In the genomic region with DNA sequence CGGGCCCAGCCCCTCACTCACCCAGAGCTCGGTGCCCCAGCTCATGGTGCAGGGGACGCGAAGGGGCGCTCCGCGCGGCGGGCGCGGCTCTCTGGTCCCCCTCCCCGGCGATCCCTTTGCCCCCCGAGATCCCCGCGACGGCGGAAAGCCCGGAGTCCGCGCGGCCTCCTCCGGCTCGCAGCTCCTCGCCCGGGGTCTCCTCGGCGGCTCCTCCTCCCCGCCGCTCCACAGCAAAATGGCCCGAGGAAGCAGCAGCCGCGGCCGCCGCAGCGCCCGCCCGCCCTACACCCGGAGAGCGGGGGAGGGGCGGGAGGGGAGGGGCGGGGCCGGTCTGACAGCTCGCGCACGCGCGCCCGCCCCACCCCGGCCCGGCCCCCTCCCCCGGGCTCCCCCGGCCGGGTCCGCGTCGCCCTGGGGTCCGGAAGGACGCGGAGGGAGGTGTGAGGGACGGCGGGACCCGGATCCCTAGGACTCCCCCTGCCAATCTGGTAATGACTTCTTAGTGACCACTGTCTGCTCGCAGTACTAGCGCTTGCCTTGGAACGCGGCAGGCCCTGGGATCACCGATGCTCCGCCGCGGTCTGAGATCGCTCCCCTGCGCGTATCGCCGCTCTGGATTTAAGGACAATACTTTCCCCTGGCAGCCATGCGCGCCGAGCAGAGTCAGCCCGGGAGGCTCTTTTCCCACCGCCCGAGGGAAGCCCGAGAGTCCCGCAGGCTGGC, we compare ENCODE assay signal across 8 cellular contexts.
A peak's percentile ranks its signal among the peaks of the same experiment; 100 is the strongest.
DNase-seq lines count a peak whose midpoint lies in the region; ATAC-seq and TF ChIP-seq lines count a peak whose summit lies in the region.

Gene FNBP1 (minus strand): TSS at position 259 of the 723 bp plus-strand sequence. CDS start 214 bp downstream, at position 45.

- DNase-seq in GF-D8 (lab: John Stamatoyannopoulos, UW) (peak; percentile 48), NCI-H345 (lab: John Stamatoyannopoulos, UW) (peak; percentile 79), coronary artery (ENCODE audit: low spot score) (peak; percentile 87), left kidney (ENCODE audit: low read depth, low spot score) (peak; percentile 93)
- peak; percentile 81 for DNase-seq in activated CD4-positive, alpha-beta T cell treated with anti-CD3 and anti-CD28 coated beads, Interleukin-2, amount 50 U/mL, for 1 hour
- DNase-seq in stimulated activated CD4-positive, alpha-beta T cell treated with anti-CD3 and anti-CD28 coated beads, Interleukin-1b, Interleukin-23, amount 100 ng/mL, for 4 hours (ENCODE audit: low read depth in 2 of 2): peak; percentile 70 to 80

- ATAC-seq in HG02759 (IDR thresholded peaks at IDR 0.05; ENCODE audit: unreplicated experiment) (peak; percentile 44), GM21825 (IDR thresholded peaks at IDR 0.05; ENCODE audit: unreplicated experiment) (no peak)

- H3K27ac ChIP-seq in coronary artery: peak within 1 kb of the TSS; percentile 97

- H3K4me3 ChIP-seq in coronary artery: peak within 1 kb of the TSS; percentile 94

- TF ChIP-seq CTCF in coronary artery (IDR thresholded peaks at IDR 0.05): no peak
